Comparison of ENCODE assay signal across 27 cellular contexts in genomic region chr18:49537232-49537876, GRCh38.
"Had no signal": no experiment of that assay in that cellular context is flagged by ENCODE, and none has a peak within 500 bp of the region (broad histone marks: within the 10 kb centered on the region; RNA-seq: fewer than 3 reads in every experiment).

No MANE protein-coding gene starts in this region.

- H3K4me3 ChIP-seq: body of pancreas, heart right ventricle, lower lobe of right lung, mucosa of descending colon, ovary, right lobe of liver, testis, vagina had no signal

- ATAC-seq: activated CD8-positive, alpha-beta memory T cell treated with anti-CD3 and anti-CD28 coated beads, Interleukin-2, amount 10 ng/mL, durations not matched to agents 7 days and 5 days; activated CD8-positive, alpha-beta T cell treated with anti-CD3 and anti-CD28 coated beads, Interleukin-2, amount 10 ng/mL, durations not matched to agents 7 days and 5 days; activated naive CD4-positive, alpha-beta T cell treated with anti-CD3 and anti-CD28 coated beads, Interleukin-2, amount 50 U/mL, for 72 hours; body of pancreas; foreskin keratinocyte; heart right ventricle; left lobe of liver; lower lobe of right lung; mucosa of descending colon; natural killer cell treated with Interleukin-12 subunit alpha and Interleukin-12 subunit beta and Interleukin-15 and Interleukin-18, amount 100 ng/mL, for 72 hours; right lobe of liver; stimulated activated naive CD8-positive, alpha-beta T cell treated with anti-CD3 and anti-CD28 coated beads, Interleukin-15, Interleukin-2, amounts not matched to agents 100 U/mL and 50 U/mL, for 24 hours had no signal

- H3K36me3 ChIP-seq: heart right ventricle, lower lobe of right lung, ovary, right lobe of liver, vagina had no signal

- H3K27ac Mint-ChIP-seq: activated B cell treated with CpG ODN at 0.5 μM for 24 hours; activated CD8-positive, alpha-beta memory T cell treated with anti-CD3 and anti-CD28 coated beads, Interleukin-2, amount 10 ng/mL, durations not matched to agents 7 days and 5 days; activated CD8-positive, alpha-beta T cell treated with anti-CD3 and anti-CD28 coated beads, Interleukin-2, amount 10 ng/mL, durations not matched to agents 7 days and 5 days; activated naive CD4-positive, alpha-beta T cell treated with anti-CD3 and anti-CD28 coated beads, Interleukin-2, amount 50 U/mL, for 72 hours; activated T-helper 2 cell treated with anti-CD3 and anti-CD28 coated beads, Interferon-gamma antibody, Interleukin-2, Interleukin-4, amounts not matched to agents 10 μg/mL and 5 μg/mL and 100 μg/mL, durations not matched to agents 14 hours and 24 hours and 36 hours; natural killer cell treated with Interleukin-12 subunit alpha and Interleukin-12 subunit beta and Interleukin-15 and Interleukin-18, amount 100 ng/mL, for 72 hours; progenitor cell of endocrine pancreas; T-helper 2 cell treated with Interferon-gamma antibody and Interleukin-4, amounts not matched to agents 5 μg/mL and 100 μg/mL, for 36 hours; type B pancreatic cell had no signal

- FAIRE-seq: colon had no signal

- H3K4me1 ChIP-seq: body of pancreas, foreskin keratinocyte, heart right ventricle, lower lobe of right lung, right lobe of liver, testis, vagina had no signal

- H3K4me1 Mint-ChIP-seq: activated B cell treated with CpG ODN at 0.5 μM for 24 hours; activated CD8-positive, alpha-beta memory T cell treated with anti-CD3 and anti-CD28 coated beads, Interleukin-2, amount 10 ng/mL, durations not matched to agents 7 days and 5 days had no signal

- DNase-seq: activated B cell treated with CpG ODN at 0.5 μM for 24 hours; activated CD8-positive, alpha-beta memory T cell treated with anti-CD3 and anti-CD28 coated beads, Interleukin-2, amount 10 ng/mL, durations not matched to agents 7 days and 5 days; activated CD8-positive, alpha-beta T cell treated with anti-CD3 and anti-CD28 coated beads, Interleukin-2, amount 10 ng/mL, durations not matched to agents 7 days and 5 days; activated naive CD4-positive, alpha-beta T cell; activated T-cell treated with anti-CD3 and anti-CD28 coated beads, Interleukin-2, amount 50 U/mL, for 48 hours; body of pancreas; effector CD8-positive, alpha-beta T cell; foreskin keratinocyte; heart right ventricle; kidney glomerular epithelial cell; lower lobe of right lung; mucosa of descending colon; ovary; right lobe of liver; stimulated activated CD4-positive, alpha-beta T cell treated with anti-CD3 and anti-CD28 coated beads, Interleukin-12 subunit alpha, Interleukin-12 subunit beta, amount 100 ng/mL, for 4 hours; stimulated activated CD4-positive, alpha-beta T cell treated with anti-CD3 and anti-CD28 coated beads, Interleukin-4, amount 100 ng/mL, for 1 hour; stimulated activated naive CD8-positive, alpha-beta T cell treated with anti-CD3 and anti-CD28 coated beads, Interleukin-15, Interleukin-2, amounts not matched to agents 100 U/mL and 50 U/mL, for 24 hours; testis had no signal

- H3K27me3 Mint-ChIP-seq: progenitor cell of endocrine pancreas, type B pancreatic cell had no signal

- H3K4me3 Mint-ChIP-seq: activated B cell treated with CpG ODN at 0.5 μM for 24 hours; activated CD8-positive, alpha-beta memory T cell treated with anti-CD3 and anti-CD28 coated beads, Interleukin-2, amount 10 ng/mL, durations not matched to agents 7 days and 5 days; activated CD8-positive, alpha-beta T cell treated with anti-CD3 and anti-CD28 coated beads, Interleukin-2, amount 10 ng/mL, durations not matched to agents 7 days and 5 days; natural killer cell treated with Interleukin-12 subunit alpha and Interleukin-12 subunit beta and Interleukin-15 and Interleukin-18, amount 100 ng/mL, for 72 hours; T-helper 2 cell treated with Interferon-gamma antibody and Interleukin-4, amounts not matched to agents 5 μg/mL and 100 μg/mL, for 36 hours; type B pancreatic cell had no signal

- H3K27me3 ChIP-seq: body of pancreas, foreskin keratinocyte, heart right ventricle, ovary, right lobe of liver, testis, vagina had no signal

- H3K36me3 Mint-ChIP-seq: activated naive CD4-positive, alpha-beta T cell treated with anti-CD3 and anti-CD28 coated beads, Interleukin-2, amount 50 U/mL, for 72 hours; natural killer cell treated with Interleukin-12 subunit alpha and Interleukin-12 subunit beta and Interleukin-15 and Interleukin-18, amount 100 ng/mL, for 72 hours; type B pancreatic cell had no signal

- H3K9me3 ChIP-seq: body of pancreas, lower lobe of right lung, mucosa of descending colon, ovary, right lobe of liver, testis, vagina had no signal

- H3K27ac ChIP-seq: body of pancreas, foreskin keratinocyte, heart right ventricle, lower lobe of right lung, ovary, right lobe of liver, testis, vagina had no signal

- H3K9me3 Mint-ChIP-seq: activated naive CD4-positive, alpha-beta T cell treated with anti-CD3 and anti-CD28 coated beads, Interleukin-2, amount 50 U/mL, for 72 hours; activated T-helper 2 cell treated with anti-CD3 and anti-CD28 coated beads, Interferon-gamma antibody, Interleukin-2, Interleukin-4, amounts not matched to agents 10 μg/mL and 5 μg/mL and 100 μg/mL, durations not matched to agents 14 hours and 24 hours and 36 hours; natural killer cell treated with Interleukin-12 subunit alpha and Interleukin-12 subunit beta and Interleukin-15 and Interleukin-18, amount 100 ng/mL, for 72 hours; type B pancreatic cell had no signal
